ENCODE assay signal across 24 cellular contexts in genomic region chr4:25810016-25810415, GRCh38. TPM values are rescaled to one million over a fixed set of nuclear protein-coding genes. Genes with fewer than 3 reads are reported as not detected.
DNase-seq lines count a peak whose midpoint lies in the region; ATAC-seq and TF ChIP-seq lines count a peak whose summit lies in the region.
"Had no signal": no experiment of that assay in that cellular context is flagged by ENCODE, and none has a peak within 500 bp of the region (broad histone marks: within the 10 kb centered on the region; RNA-seq: fewer than 3 reads in every experiment).

No MANE protein-coding gene starts in this region.

- H4K12ac ChIP-seq in trophoblast cell (ENCODE audit: low read depth, low read length): no peak overlapping the region

- no peak overlapping the region for H3K4me3 Mint-ChIP-seq in central memory CD8-positive, alpha-beta T cell
- H3K4me3 Mint-ChIP-seq: CD8-positive, alpha-beta T cell had no signal

- ATAC-seq in central memory CD8-positive, alpha-beta T cell (replicated peaks; ENCODE audit: extremely low read depth, poor library complexity, severe bottlenecking): no peak
- peak; percentile 38 for ATAC-seq in left lobe of liver
- no peak for ATAC-seq in foreskin keratinocyte
- ATAC-seq in HG03196 (IDR thresholded peaks at IDR 0.05; ENCODE audit: unreplicated experiment): no peak
- ATAC-seq: A549; CD8-positive, alpha-beta T cell; HCT116 had no signal

- no peak overlapping the region for H3K4me2 ChIP-seq in trophoblast cell (ENCODE audit: low read length)
- H3K4me2 ChIP-seq: BLaER1, SK-N-SH had no signal

- H2AK5ac ChIP-seq in trophoblast cell (ENCODE audit: low read length): no peak overlapping the region

- TF ChIP-seq CTCF in foreskin keratinocyte (conservative IDR thresholded peaks at IDR 0.05): no peak

- no peak overlapping the region for H2AFZ ChIP-seq in trophoblast cell (ENCODE audit: insufficient read depth, low read length, poor library complexity)

- H3K9ac ChIP-seq in trophoblast cell (ENCODE audit: low read length): no peak overlapping the region
- H3K9ac ChIP-seq: BLaER1, SK-N-SH had no signal

- no peak overlapping the region for H3K14ac ChIP-seq in trophoblast cell (ENCODE audit: low read length)

- H3K27ac ChIP-seq in trophoblast cell (ENCODE audit: low read depth, low read length) (no peak overlapping the region), foreskin keratinocyte (no peak overlapping the region)
- H3K27ac ChIP-seq: BLaER1, HL-60 had no signal

- H3K27me3 ChIP-seq in trophoblast cell (ENCODE audit: insufficient read depth, low read length): no peaks in the 10 kb centered on the region
- no peaks in the 10 kb centered on the region for H3K27me3 ChIP-seq in foreskin keratinocyte
- H3K27me3 ChIP-seq: BLaER1 had no signal

- no peak overlapping the region for H3K23ac ChIP-seq in trophoblast cell (ENCODE audit: low read length)

- no CpG with 5 or more reads among the region's 5 CpGs for WGBS in trophoblast cell (ENCODE audit: extremely low coverage, insufficient coverage, insufficient read length)

- peaks cover 48% of the 10 kb centered on the region for H3K36me3 Mint-ChIP-seq in central memory CD8-positive, alpha-beta T cell (ENCODE audit: insufficient read depth)

- no peaks in the 10 kb centered on the region for H3K36me3 ChIP-seq in trophoblast cell (ENCODE audit: control insufficient read depth in 1 of 2, insufficient read depth in 2 of 2, low read length in 2 of 2)

- no peak overlapping the region for H3K4ac ChIP-seq in trophoblast cell (ENCODE audit: low read depth, low read length)

- no peak overlapping the region for H4K8ac ChIP-seq in trophoblast cell (ENCODE audit: low read depth, low read length)

- H3K79me2 ChIP-seq in trophoblast cell (ENCODE audit: control insufficient read depth, insufficient read depth, low read length, poor library complexity): no peaks in the 10 kb centered on the region

- no peaks in the 10 kb centered on the region for H3K79me1 ChIP-seq in trophoblast cell (ENCODE audit: low read length)

- no peaks in the 10 kb centered on the region for H3K4me1 Mint-ChIP-seq in central memory CD8-positive, alpha-beta T cell

- H3K18ac ChIP-seq in trophoblast cell (ENCODE audit: low read length): no peak overlapping the region

- H2BK120ac ChIP-seq in trophoblast cell (ENCODE audit: insufficient read depth, low read length, poor library complexity): no peak overlapping the region

- peak overlapping the region; percentile 68 for H3K27ac Mint-ChIP-seq in central memory CD8-positive, alpha-beta T cell (ENCODE audit: low read depth)
- H3K27ac Mint-ChIP-seq: CD8-positive, alpha-beta T cell had no signal

- H3K27me3 Mint-ChIP-seq in central memory CD8-positive, alpha-beta T cell: no peaks in the 10 kb centered on the region

- no peaks in the 10 kb centered on the region for H3K9me3 Mint-ChIP-seq in central memory CD8-positive, alpha-beta T cell
- H3K9me3 Mint-ChIP-seq: CD8-positive, alpha-beta T cell had no signal

- DNase-seq in NCI-H146 (lab: John Stamatoyannopoulos, UW) (peak; percentile 55), left lobe of liver (ENCODE audit: low spot score) (no peak), trophoblast cell (no peak), foreskin keratinocyte (no peak), AG08396 (ENCODE audit: low spot score) (no peak)
- no peak for DNase-seq in central memory CD8-positive, alpha-beta T cell (ENCODE audit: low spot score in 2 of 2)
- DNase-seq: Calu3; CD8-positive, alpha-beta T cell; GOT3; IMR-90; NCI-H1048; NCI-H1436 treated with DMSO at 0.1 percent for 48 hours; NCI-H2081; NCI-H2171 treated with DMSO at 0.1 percent for 48 hours; NCI-H446 treated with DMSO at 0.1 percent for 48 hours; NCI-H748 treated with DMSO at 0.1 percent for 48 hours; OCI-M1; SHP77; SK-N-SH had no signal

- no peaks in the 10 kb centered on the region for H3K9me3 ChIP-seq in trophoblast cell (ENCODE audit: insufficient read depth, low read depth, low read length)
- H3K9me3 ChIP-seq: A549, BLaER1, SK-N-SH had no signal

- H3K4me1 ChIP-seq in trophoblast cell (ENCODE audit: control insufficient read depth in 1 of 2, insufficient read depth in 2 of 2, low read length in 2 of 2) (peaks cover 6 to 7% of the 10 kb centered on the region in 2 experiments), foreskin keratinocyte (peaks cover 14% of the 10 kb centered on the region)
- H3K4me1 ChIP-seq: BLaER1 had no signal

- H3K4me3 ChIP-seq in trophoblast cell (ENCODE audit: low read depth, low read length): peak overlapping the region; percentile 12
- H3K4me3 ChIP-seq: A549, BLaER1 had no signal

- H2BK12ac ChIP-seq in trophoblast cell (ENCODE audit: low read length): no peak overlapping the region

- no peak overlapping the region for H2BK5ac ChIP-seq in trophoblast cell (ENCODE audit: low read depth, low read length, poor library complexity)

- H4K91ac ChIP-seq in trophoblast cell (ENCODE audit: low read depth, low read length): no peak overlapping the region

RNA-seq across cellular contexts. Expression of gene SEL1L3, which starts 52.8 kb away (rescaled TPM):
- total RNA-seq in left lobe of liver: 5.0 TPM
- 18.8 and 19.1 TPM in 2 replicates for polyA plus RNA-seq in trophoblast cell (2013)
- total RNA-seq in foreskin keratinocyte: 31.7 and 33.3 TPM in 2 replicates
- 15.8 and 17.2 TPM in 2 replicates for polyA plus RNA-seq in foreskin keratinocyte
